In the genomic region with DNA sequence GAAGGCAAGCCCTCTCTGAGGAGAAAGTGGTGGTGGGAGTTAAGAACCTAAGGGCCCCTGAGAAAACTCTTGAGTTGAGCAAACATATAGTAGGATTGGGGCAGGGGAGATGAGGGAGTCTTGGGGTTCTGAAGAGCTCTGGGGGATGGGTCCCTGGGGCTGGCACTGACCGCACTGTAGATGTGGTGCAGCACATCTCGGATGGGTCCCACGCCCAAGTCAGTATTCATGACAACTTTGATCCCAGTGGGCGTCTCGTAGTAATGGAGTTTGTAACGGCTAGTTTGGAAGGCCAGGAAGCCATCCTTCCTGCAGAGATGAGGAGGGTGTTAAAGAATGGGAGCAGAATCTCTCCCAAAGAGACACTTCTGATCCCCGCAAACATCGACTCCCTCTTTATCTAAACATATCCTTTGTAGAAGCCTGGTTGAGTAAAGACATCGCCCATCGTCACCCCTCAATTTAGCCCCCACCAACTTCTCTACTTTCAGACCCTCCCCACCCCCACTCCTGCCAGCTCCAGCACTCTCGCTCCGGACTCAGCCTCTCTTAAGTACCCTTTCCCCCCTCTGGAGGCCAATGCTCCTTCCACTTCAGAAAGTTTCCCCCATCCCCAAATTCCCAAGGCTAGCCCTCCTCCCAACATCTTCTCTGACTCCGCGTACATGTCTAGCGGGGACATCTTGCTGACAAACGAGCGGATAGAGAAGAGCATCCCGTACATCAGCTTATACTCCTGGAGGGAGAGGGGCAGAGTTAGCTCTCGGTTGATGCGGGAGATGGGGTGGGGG, we compare ENCODE assay signal across 8 cellular contexts. TPM values are rescaled to one million over a fixed set of nuclear protein-coding genes. Genes with fewer than 3 reads are reported as not detected.
DNase-seq lines count a peak whose midpoint lies in the region; ATAC-seq, FAIRE-seq and TF ChIP-seq lines count a peak whose summit lies in the region.

No MANE protein-coding gene starts in this region.

- SMC1A ChIA-PET in GM12878 (lab: Charles Lee; ENCODE audit: uncharacterized antibody, unreplicated experiment), result interaction anchor here (1.1 to 2.7 kb wide), 7 partner anchors 10 to 96 kb away, joined by 3 to 16 read pairs (median 4); no protein-coding TSS in a partner anchor

- no peak for TF ChIP-seq EP300 in GM12878 (IDR thresholded peaks at IDR 0.05; ENCODE audit: borderline replicate concordance in 1 of 2, control insufficient read depth in 1 of 2, low read depth in 2 of 2, low read length in 2 of 2)

- in situ Hi-C loops in GM12878 (cut with MboI), result no loop called here

- H3K36me3 ChIP-seq in cardiac muscle cell (no peaks in the 10 kb centered on the region), GM12878 (ENCODE audit: control insufficient read depth in 2 of 2, insufficient read depth in 2 of 2, low read length in 1 of 2) (no peaks in the 10 kb centered on the region; a peak in 1 of 4 replicates), lower lobe of right lung (peaks cover 20% of the 10 kb centered on the region), upper lobe of right lung (peaks cover 16% of the 10 kb centered on the region)

- H3K79me2 ChIP-seq in GM12878 (ENCODE audit: control insufficient read depth, insufficient read depth, low read length), result peaks cover 31% of the 10 kb centered on the region

- ATAC-seq in left ventricle myocardium superior, result no peak
- no peak for ATAC-seq in GM12878
- no peak for ATAC-seq in lower lobe of right lung
- ATAC-seq in upper lobe of right lung, result no peak

- TF ChIP-seq POLR2A in GM12878 (IDR thresholded peaks at IDR 0.05; ENCODE audit: low read depth, low read length), result no peak

- H3K27me3 ChIP-seq in cardiac muscle cell (peaks cover 19% of the 10 kb centered on the region), GM12878 (replicated peaks in 1 of 2; ENCODE audit: control insufficient read depth in 2 of 2, insufficient read depth in 2 of 2, low read length in 1 of 2) (no peaks in the 10 kb centered on the region), lower lobe of right lung (ENCODE audit: low read depth) (no peaks in the 10 kb centered on the region), upper lobe of right lung (no peaks in the 10 kb centered on the region)

- no peak overlapping the region for H3K27ac ChIP-seq in cardiac muscle cell
- H3K27ac ChIP-seq in GM12878 (ENCODE audit: control insufficient read depth, insufficient read depth), result peak overlapping the region; percentile 71
- H3K27ac ChIP-seq in lower lobe of right lung, result peak overlapping the region; percentile 82
- peak overlapping the region; percentile 85 for H3K27ac ChIP-seq in upper lobe of right lung

- FAIRE-seq in GM12878 (lab: Jason Lieb, UNC), result no peak

- H3K4me3 ChIP-seq in cardiac muscle cell, result peak overlapping the region; percentile 82
- peak overlapping the region; percentile 100 for H3K4me3 ChIP-seq in GM12878
- H3K4me3 ChIP-seq in lower lobe of right lung, result peak overlapping the region; percentile 79
- peak overlapping the region; percentile 83 for H3K4me3 ChIP-seq in upper lobe of right lung

- H3K4me1 ChIP-seq in cardiac muscle cell (ENCODE audit: low read depth), result peaks cover 16% of the 10 kb centered on the region
- H3K4me1 ChIP-seq in GM12878 (ENCODE audit: control insufficient read depth, insufficient read depth, low read length), result peaks cover 8% of the 10 kb centered on the region
- peaks cover 36% of the 10 kb centered on the region for H3K4me1 ChIP-seq in lower lobe of right lung
- peaks cover 10% of the 10 kb centered on the region for H3K4me1 ChIP-seq in upper lobe of right lung

- no peak for TF ChIP-seq CTCF in cardiac muscle cell (IDR thresholded peaks at IDR 0.05; ENCODE audit: low read depth, low read length)
- TF ChIP-seq CTCF in GM12878 (IDR thresholded peaks at IDR 0.05 in 2 of 3, conservative IDR thresholded peaks at IDR 0.05 in 1 of 3; ENCODE audit: control insufficient read depth in 2 of 3, extremely low read depth in 1 of 3, insufficient read depth in 1 of 3, low read depth in 3 of 3, low read length in 3 of 3), result no peak
- no peak for TF ChIP-seq CTCF in lower lobe of right lung (IDR thresholded peaks at IDR 0.05)
- TF ChIP-seq CTCF in upper lobe of right lung (IDR thresholded peaks at IDR 0.05), result no peak

- peak overlapping the region; percentile 58 for H3K4me2 ChIP-seq in GM12878 (ENCODE audit: control insufficient read depth, insufficient read depth)

- peak overlapping the region; percentile 97 for H3K9ac ChIP-seq in GM12878 (ENCODE audit: control insufficient read depth, insufficient read depth, low read length)

- BruUV-seq in GM12878 (replicated peaks; lab: Mats Ljungman, UMichigan), result TSS peak; percentile 93

- 22% methylated on average over 20 of the region's 20 CpGs for WGBS in GM12878 (ENCODE audit: insufficient coverage, insufficient replicate concordance, low lambda C conversion rate, missing lambda C conversion rate)

- POLR2A ChIA-PET in GM12878 (lab: Charles Lee), result interaction anchor here (0.6 to 3.4 kb wide), 12 partner anchors 11 to 96 kb away, joined by 3 to 27 read pairs (median 4); partner anchors contain the start of genes NAA38 and RNF227

- RAD21 ChIA-PET in GM12878 (lab: Charles Lee; ENCODE audit: unreplicated experiment), result interaction anchor here (0.6 to 2.8 kb wide), 13 partner anchors 13 to 259 kb away, joined by 3 to 14 read pairs (median 4); partner anchors contain the start of genes BORCS6, NAA38 and RNF227

- H2AFZ ChIP-seq in GM12878 (ENCODE audit: control insufficient read depth, low read depth, low read length), result peak overlapping the region; percentile 87

- no peaks in the 10 kb centered on the region for H4K20me1 ChIP-seq in GM12878 (ENCODE audit: control insufficient read depth, insufficient read depth)

- DNase-seq in cardiac muscle cell (ENCODE audit: low read depth in 1 of 2, low spot score in 1 of 2) (no peak), left ventricle myocardium superior (no peak), GM12878 (ENCODE audit: low read depth, low spot score) (no peak), lower lobe of right lung (no peak), upper lobe of right lung (no peak), NCI-H526 (lab: John Stamatoyannopoulos, UW) (no peak)
- no peak for DNase-seq in effector CD8-positive, alpha-beta T cell (lab: John Stamatoyannopoulos, UW)
- DNase-seq in stimulated activated CD4-positive, alpha-beta T cell treated with anti-CD3 and anti-CD28 coated beads, Interleukin-4, amount 100 ng/mL, for 24 hours, result no peak

- no peaks in the 10 kb centered on the region for H3K9me3 ChIP-seq in cardiac muscle cell (ENCODE audit: low read depth)
- no peaks in the 10 kb centered on the region for H3K9me3 ChIP-seq in GM12878 (replicated peaks; ENCODE audit: control insufficient read depth, insufficient read depth, low read length)
- no peaks in the 10 kb centered on the region for H3K9me3 ChIP-seq in lower lobe of right lung
- no peaks in the 10 kb centered on the region for H3K9me3 ChIP-seq in upper lobe of right lung

- intact Hi-C loops in left ventricle myocardium superior (cut with micrococcal nuclease), result no loop called here
- intact Hi-C loops in GM12878 (cut with micrococcal nuclease; ENCODE audit: unreplicated experiment), result loop anchor here (5.0 kb wide), 1 partner anchor 56 kb away; no protein-coding TSS in a partner anchor
- intact Hi-C loops in lower lobe of right lung (cut with DNase I), result no loop called here
- intact Hi-C loops in upper lobe of right lung (cut with DNase I), result no loop called here

- CTCF ChIA-PET in GM12878 (lab: Yijun Ruan, JAX), result interaction anchor here (0.7 to 8.9 kb wide), 13 partner anchors 13 to 127 kb away, joined by 3 to 76 read pairs (median 5); partner anchors contain the start of genes CYB5D1, NAA38 and RNF227

- no peak for TF ChIP-seq RAD21 in GM12878 (IDR thresholded peaks at IDR 0.05; ENCODE audit: insufficient read depth, low read depth, low read length)

RNA-seq across cellular contexts. Expression of gene TRAPPC1, which starts 0.7 kb away (rescaled TPM):
- total RNA-seq in cardiac muscle cell (92.0 and 110 TPM in 2 replicates), left ventricle myocardium superior (107 TPM), GM12878 (2014; rRNA removed) (42.3 and 46.4 TPM in 2 replicates), GM12878 (2014; rRNA removed; fragmentation: Illumina TruSeq; extraction: Trizol) (28.7 and 31.3 TPM in 2 replicates), GM12878 (2021) (173 and 193 TPM in 2 replicates), lower lobe of right lung (110 TPM), upper lobe of right lung (135 TPM)
- polyA plus RNA-seq in cardiac muscle cell (340 and 386 TPM in 2 replicates), GM12878 (2011; rRNA removed) (78.6 and 93.1 TPM in 2 replicates), GM12878 (2014; fragmentation: Illumina TruSeq; extraction: Trizol) (197 and 224 TPM in 2 replicates), GM12878 (2014; fragmentation: Nextera tagmentation; extraction: Ambion mirVana) (100 to 1,000 TPM in 1 of 2 experiments, 10 to 100 TPM in 1; 95.5 to 113 TPM), GM12878 (2014; rRNA removed) (156 and 166 TPM in 2 replicates), GM12878 (2016; fragmentation: Nextera tagmentation; extraction: Ambion mirVana) (100 to 1,000 TPM; 298 to 306 TPM)
- 9.7 and 10.7 TPM in 2 replicates for total RNA-seq in GM12878 (2013; cell fraction: nucleolus; rRNA removed)
- polyA plus RNA-seq in GM12878 (2011; ENCODE audit: low read depth), result 235 TPM
- polyA plus RNA-seq in GM12878 (2011; cell fraction: cytosol; rRNA removed), result 283 and 305 TPM in 2 replicates
- 87.0 and 88.2 TPM in 2 replicates for polyA plus RNA-seq in GM12878 (2011; cell fraction: nucleus; rRNA removed)
- 213 and 226 TPM in 2 replicates for polyA plus RNA-seq in GM12878 (2012)
- 135 and 137 TPM in 2 replicates for polyA minus RNA-seq in GM12878 (2011; rRNA and poly(A)+ RNA removed)
- 39.2 and 50.7 TPM in 2 replicates for polyA minus RNA-seq in GM12878 (2011; cell fraction: cytosol; rRNA and poly(A)+ RNA removed)
- 21.5 and 28.7 TPM in 2 replicates for polyA minus RNA-seq in GM12878 (2011; cell fraction: nucleus; rRNA and poly(A)+ RNA removed)

RNA-seq across cellular contexts. Expression of gene CNTROB, which starts 1.0 kb away (rescaled TPM):
- total RNA-seq in cardiac muscle cell, result 19.6 and 42.6 TPM in 2 replicates
- polyA plus RNA-seq in cardiac muscle cell, result 23.1 and 44.0 TPM in 2 replicates
- total RNA-seq in left ventricle myocardium superior, result 10.8 TPM
- total RNA-seq in GM12878 (2013; cell fraction: nucleolus; rRNA removed), result 68.0 and 71.2 TPM in 2 replicates
- total RNA-seq in GM12878 (2014; rRNA removed), result 19.8 and 21.6 TPM in 2 replicates
- total RNA-seq in GM12878 (2014; rRNA removed; fragmentation: Illumina TruSeq; extraction: Trizol), result 19.0 and 21.2 TPM in 2 replicates
- total RNA-seq in GM12878 (2021), result 29.7 and 31.1 TPM in 2 replicates
- polyA plus RNA-seq in GM12878 (2011; ENCODE audit: low read depth), result 16.1 TPM
- 26.3 and 36.2 TPM in 2 replicates for polyA plus RNA-seq in GM12878 (2011; rRNA removed)
- 32.1 and 42.7 TPM in 2 replicates for polyA plus RNA-seq in GM12878 (2011; cell fraction: cytosol; rRNA removed)
- 110 and 114 TPM in 2 replicates for polyA plus RNA-seq in GM12878 (2011; cell fraction: nucleus; rRNA removed)
- polyA plus RNA-seq in GM12878 (2012), result 31.1 and 34.2 TPM in 2 replicates
- 22.0 and 29.3 TPM in 2 replicates for polyA plus RNA-seq in GM12878 (2014; fragmentation: Illumina TruSeq; extraction: Trizol)
- polyA plus RNA-seq in GM12878 (2014; fragmentation: Nextera tagmentation; extraction: Ambion mirVana), result 1 to 10 TPM; 2.0 to 4.2 TPM
- polyA plus RNA-seq in GM12878 (2014; rRNA removed), result 32.6 and 32.8 TPM in 2 replicates
- polyA plus RNA-seq in GM12878 (2016; fragmentation: Nextera tagmentation; extraction: Ambion mirVana), result 10 to 100 TPM; 27.1 to 30.8 TPM
- 20.8 and 41.9 TPM in 2 replicates for polyA minus RNA-seq in GM12878 (2011; rRNA and poly(A)+ RNA removed)
- polyA minus RNA-seq in GM12878 (2011; cell fraction: cytosol; rRNA and poly(A)+ RNA removed), result 15.7 and 16.4 TPM in 2 replicates
- 36.3 and 58.3 TPM in 2 replicates for polyA minus RNA-seq in GM12878 (2011; cell fraction: nucleus; rRNA and poly(A)+ RNA removed)
- total RNA-seq in lower lobe of right lung, result 56.2 TPM
- 62.7 TPM for total RNA-seq in upper lobe of right lung

RNA-seq across cellular contexts. Expression of gene KCNAB3, which starts 1.4 kb away (rescaled TPM):
- total RNA-seq in cardiac muscle cell (1.8 and 3.3 TPM in 2 replicates), left ventricle myocardium superior (0.52 TPM), GM12878 (2014; rRNA removed) (1.9 and 2.3 TPM in 2 replicates), GM12878 (2014; rRNA removed; fragmentation: Illumina TruSeq; extraction: Trizol) (1.2 and 1.6 TPM in 2 replicates), GM12878 (2021) (3.9 and 7.0 TPM in 2 replicates), lower lobe of right lung (5.2 TPM), upper lobe of right lung (5.9 TPM)
- polyA plus RNA-seq in cardiac muscle cell (1.3 and 1.4 TPM in 2 replicates), GM12878 (2011; rRNA removed) (1.6 and 1.9 TPM in 2 replicates), GM12878 (2014; fragmentation: Illumina TruSeq; extraction: Trizol) (2.0 and 2.6 TPM in 2 replicates), GM12878 (2014; fragmentation: Nextera tagmentation; extraction: Ambion mirVana) (under 1 TPM; 0.22 to 0.42 TPM), GM12878 (2014; rRNA removed) (6.3 and 7.9 TPM in 2 replicates), GM12878 (2016; fragmentation: Nextera tagmentation; extraction: Ambion mirVana) (1 to 10 TPM; 1.5 to 1.7 TPM)
- 7.1 and 7.6 TPM in 2 replicates for total RNA-seq in GM12878 (2013; cell fraction: nucleolus; rRNA removed)
- polyA plus RNA-seq in GM12878 (2011; ENCODE audit: low read depth), result 2.1 TPM
- polyA plus RNA-seq in GM12878 (2011; cell fraction: cytosol; rRNA removed), result 0.94 and 2.1 TPM in 2 replicates
- polyA plus RNA-seq in GM12878 (2011; cell fraction: nucleus; rRNA removed), result 30.2 and 30.7 TPM in 2 replicates
- 2.3 and 3.0 TPM in 2 replicates for polyA plus RNA-seq in GM12878 (2012)
- polyA minus RNA-seq in GM12878 (2011; rRNA and poly(A)+ RNA removed), result 1.4 TPM in 2 replicates
- polyA minus RNA-seq in GM12878 (2011; cell fraction: cytosol; rRNA and poly(A)+ RNA removed), result not detected in 2 replicates
- polyA minus RNA-seq in GM12878 (2011; cell fraction: nucleus; rRNA and poly(A)+ RNA removed), result 5.8 and 10.7 TPM in 2 replicates

RNA-seq across cellular contexts. Expression of gene RNF227, which starts 14.9 kb away (rescaled TPM):
- total RNA-seq in cardiac muscle cell (20.3 and 26.1 TPM in 2 replicates), left ventricle myocardium superior (1.1 TPM), GM12878 (2014; rRNA removed) (1.0 and 1.3 TPM in 2 replicates), GM12878 (2014; rRNA removed; fragmentation: Illumina TruSeq; extraction: Trizol) (1.0 and 1.3 TPM in 2 replicates), GM12878 (2021) (0.90 and 1.6 TPM in 2 replicates), lower lobe of right lung (7.5 TPM), upper lobe of right lung (8.0 TPM)
- polyA plus RNA-seq in cardiac muscle cell (5.2 and 5.8 TPM in 2 replicates), GM12878 (2011; rRNA removed) (2.8 and 3.5 TPM in 2 replicates), GM12878 (2014; fragmentation: Illumina TruSeq; extraction: Trizol) (1.1 and 1.5 TPM in 2 replicates), GM12878 (2014; fragmentation: Nextera tagmentation; extraction: Ambion mirVana) (under 1 TPM; 0.49 to 0.87 TPM), GM12878 (2014; rRNA removed) (1.7 and 5.0 TPM in 2 replicates), GM12878 (2016; fragmentation: Nextera tagmentation; extraction: Ambion mirVana) (1 to 10 TPM; 1.2 to 2.4 TPM)
- total RNA-seq in GM12878 (2013; cell fraction: nucleolus; rRNA removed), result 5.9 and 6.1 TPM in 2 replicates
- 0.88 TPM for polyA plus RNA-seq in GM12878 (2011; ENCODE audit: low read depth)
- polyA plus RNA-seq in GM12878 (2011; cell fraction: cytosol; rRNA removed), result 6.5 and 7.8 TPM in 2 replicates
- 2.0 and 2.1 TPM in 2 replicates for polyA plus RNA-seq in GM12878 (2011; cell fraction: nucleus; rRNA removed)
- polyA plus RNA-seq in GM12878 (2012), result 1.8 and 1.9 TPM in 2 replicates
- polyA minus RNA-seq in GM12878 (2011; rRNA and poly(A)+ RNA removed), result 1.0 and 1.5 TPM in 2 replicates
- 0.67 and 0.94 TPM in 2 replicates for polyA minus RNA-seq in GM12878 (2011; cell fraction: cytosol; rRNA and poly(A)+ RNA removed)
- polyA minus RNA-seq in GM12878 (2011; cell fraction: nucleus; rRNA and poly(A)+ RNA removed), result 0.36 and 0.96 TPM in 2 replicates

RNA-seq across cellular contexts. Expression of gene CHD3, which starts 42.4 kb away (rescaled TPM):
- total RNA-seq in cardiac muscle cell, result 40.2 and 64.7 TPM in 2 replicates
- polyA plus RNA-seq in cardiac muscle cell, result 15.9 and 19.7 TPM in 2 replicates
- total RNA-seq in left ventricle myocardium superior, result 13.1 TPM
- 85.9 and 102 TPM in 2 replicates for total RNA-seq in GM12878 (2013; cell fraction: nucleolus; rRNA removed)
- total RNA-seq in GM12878 (2014; rRNA removed), result 53.9 and 58.8 TPM in 2 replicates
- 36.8 and 37.4 TPM in 2 replicates for total RNA-seq in GM12878 (2014; rRNA removed; fragmentation: Illumina TruSeq; extraction: Trizol)
- total RNA-seq in GM12878 (2021), result 77.5 and 86.8 TPM in 2 replicates
- polyA plus RNA-seq in GM12878 (2011; ENCODE audit: low read depth), result 32.2 TPM
- polyA plus RNA-seq in GM12878 (2011; rRNA removed), result 32.2 and 40.8 TPM in 2 replicates
- 54.9 and 68.6 TPM in 2 replicates for polyA plus RNA-seq in GM12878 (2011; cell fraction: cytosol; rRNA removed)
- 210 and 271 TPM in 2 replicates for polyA plus RNA-seq in GM12878 (2011; cell fraction: nucleus; rRNA removed)
- polyA plus RNA-seq in GM12878 (2012), result 61.0 and 78.0 TPM in 2 replicates
- polyA plus RNA-seq in GM12878 (2014; fragmentation: Illumina TruSeq; extraction: Trizol), result 53.9 and 56.1 TPM in 2 replicates
- 1 to 10 TPM; 1.4 to 3.3 TPM for polyA plus RNA-seq in GM12878 (2014; fragmentation: Nextera tagmentation; extraction: Ambion mirVana)
- 55.1 and 69.0 TPM in 2 replicates for polyA plus RNA-seq in GM12878 (2014; rRNA removed)
- 10 to 100 TPM; 13.2 to 14.4 TPM for polyA plus RNA-seq in GM12878 (2016; fragmentation: Nextera tagmentation; extraction: Ambion mirVana)
- 62.9 and 77.4 TPM in 2 replicates for polyA minus RNA-seq in GM12878 (2011; rRNA and poly(A)+ RNA removed)
- 29.1 and 43.7 TPM in 2 replicates for polyA minus RNA-seq in GM12878 (2011; cell fraction: cytosol; rRNA and poly(A)+ RNA removed)
- polyA minus RNA-seq in GM12878 (2011; cell fraction: nucleus; rRNA and poly(A)+ RNA removed), result 36.8 and 69.3 TPM in 2 replicates
- 77.9 TPM for total RNA-seq in lower lobe of right lung
- 93.0 TPM for total RNA-seq in upper lobe of right lung
